ENCODE assay signal across 37 cellular contexts in the genomic region with DNA sequence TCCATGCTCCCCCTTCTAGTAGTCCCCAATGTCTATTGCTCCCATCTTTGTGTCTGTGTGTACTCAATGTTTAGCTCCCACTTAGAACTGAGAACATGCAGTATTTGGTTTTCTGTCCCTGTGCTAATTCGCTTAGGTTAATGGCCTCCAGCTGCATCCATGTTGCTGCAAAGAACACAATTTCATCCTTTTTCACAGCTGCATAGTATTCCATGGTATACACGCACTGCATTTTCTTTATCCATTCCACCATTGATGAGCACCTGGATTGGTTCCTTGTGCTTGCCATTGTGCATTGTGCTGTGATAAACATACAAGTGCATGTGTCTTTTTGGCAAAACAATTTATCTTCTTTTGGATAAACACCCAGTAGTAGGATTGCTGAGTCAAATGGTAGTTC.
DNase-seq lines count a peak whose midpoint lies in the region; ATAC-seq, FAIRE-seq and TF ChIP-seq lines count a peak whose summit lies in the region.
"Had no signal": no experiment of that assay in that cellular context is flagged by ENCODE, and none has a peak within 500 bp of the region (broad histone marks: within the 10 kb centered on the region; RNA-seq: fewer than 3 reads in every experiment).

No MANE protein-coding gene starts in this region.

- CTCF ChIA-PET in HEK293 (lab: Yijun Ruan, JAX) (no interaction called here), WTC11 (lab: Charles Lee) (interaction anchor here (1.2 kb wide), 1 partner anchor 13 kb away, joined by 5 read pairs; no protein-coding TSS in a partner anchor), K562 (lab: Yijun Ruan, JAX; ENCODE audit: low intra/inter-chr PET ratio) (no interaction called here)

- no peak overlapping the region for H3K9ac ChIP-seq in K562 (ENCODE audit: insufficient read depth in 1 of 2, low read depth in 2 of 2, low read length in 2 of 2)
- H3K9ac ChIP-seq: BLaER1; BLaER1 treated with 17β-estradiol and CSF1 and Interleukin-3, amounts not matched to agents 10 nM and 100 nM had no signal

- no peaks in the 10 kb centered on the region for H3K9me1 ChIP-seq in K562 (ENCODE audit: control insufficient read depth, insufficient read depth, low read length)

- 0% methylated on average over 2 of the region's 2 CpGs for WGBS in K562 (ENCODE audit: insufficient coverage, low coverage, missing lambda C conversion rate)
- 12 to 88% (median 42%) methylated on average over 2 of the region's 2 CpGs for WGBS in stomach, 5 donors

- BruUV-seq in K562 (replicated peaks; lab: Mats Ljungman, UMichigan), result no TSS peak

- H3K36me3 Mint-ChIP-seq in WTC11, result peaks cover 17% of the 10 kb centered on the region
- H3K36me3 Mint-ChIP-seq in stimulated activated naive B cell treated with anti-CD40 and anti-IgM and Interleukin-4, amounts not matched to agents 10 μg/mL and 1 μg/mL and 100 μg/mL, for 72 hours, result peaks cover 0 to 5% of the 10 kb centered on the region in 2 donors
- H3K36me3 Mint-ChIP-seq: CD14-positive monocyte; CD4-positive, alpha-beta memory T cell; CD4-positive, CD25-positive, alpha-beta regulatory T cell; CD8-positive, alpha-beta T cell had no signal

- intact Hi-C loops in K562 (cut with micrococcal nuclease) (no loop called here), stomach (cut with DNase I; ENCODE audit: low total_unique reads) (no loop called here)

- ATAC-seq in WTC11, result no peak
- ATAC-seq in K562, result no peak
- ATAC-seq in stimulated activated naive B cell treated with anti-CD40 and anti-IgM and Interleukin-4, amounts not matched to agents 10 μg/mL and 1 μg/mL and 100 μg/mL, for 72 hours (replicated peaks), result no peak
- ATAC-seq: A549; CD8-positive, alpha-beta T cell had no signal

- H3K4me1 ChIP-seq in HEK293 (ENCODE audit: control insufficient read depth, insufficient read depth, low read length), result 0 out of 2 replicates have a peak, but pooled peaks cover 2% of the 10 kb centered on the region
- no peaks in the 10 kb centered on the region for H3K4me1 ChIP-seq in K562 (replicated peaks in 1 of 2; ENCODE audit: control insufficient read depth in 2 of 2, insufficient read depth in 2 of 2, low read length in 2 of 2)
- no peaks in the 10 kb centered on the region for H3K4me1 ChIP-seq in stomach
- H3K4me1 ChIP-seq: A549, BE2C, BLaER1, Caco-2 had no signal

- TF ChIP-seq CTCF in HEK293 (tag by site-specific recombination; IDR thresholded peaks at IDR 0.05) (no peak), WTC11 (IDR thresholded peaks at IDR 0.05) (no peak), K562 (IDR thresholded peaks at IDR 0.05 in 2 of 3, conservative IDR thresholded peaks at IDR 0.05 in 1 of 3; ENCODE audit: insufficient read depth in 2 of 3, low read depth in 1 of 3, low read length in 3 of 3) (no peak), stomach (IDR thresholded peaks at IDR 0.05) (no peak)

- H3K27me3 Mint-ChIP-seq in WTC11 (ENCODE audit: low read depth), result no peaks in the 10 kb centered on the region; the same call in 1 of the 2 replicates
- peaks cover 17 to 21% of the 10 kb centered on the region in 2 donors for H3K27me3 Mint-ChIP-seq in stimulated activated naive B cell treated with anti-CD40 and anti-IgM and Interleukin-4, amounts not matched to agents 10 μg/mL and 1 μg/mL and 100 μg/mL, for 72 hours

- 0 out of 2 replicates have a peak, but pooled peaks cover 3% of the 10 kb centered on the region for H4K20me1 ChIP-seq in K562 (replicated peaks; ENCODE audit: control insufficient read depth, insufficient read depth, low read length)
- H4K20me1 ChIP-seq: BLaER1; BLaER1 treated with 17β-estradiol and CSF1 and Interleukin-3, amounts not matched to agents 10 nM and 100 nM had no signal

- H3K4me3 ChIP-seq in HEK293 (ENCODE audit: low read depth, low read length), result no peak overlapping the region
- H3K4me3 ChIP-seq in K562, result no peak overlapping the region
- no peak overlapping the region for H3K4me3 ChIP-seq in stomach
- H3K4me3 ChIP-seq: A549; BLaER1; BLaER1 treated with 17β-estradiol and CSF1 and Interleukin-3, amounts not matched to agents 10 nM and 100 nM had no signal

- H3K4me3 Mint-ChIP-seq in WTC11, result no peak overlapping the region
- no peak overlapping the region for H3K4me3 Mint-ChIP-seq in stimulated activated naive B cell treated with anti-CD40 and anti-IgM and Interleukin-4, amounts not matched to agents 10 μg/mL and 1 μg/mL and 100 μg/mL, for 72 hours
- H3K4me3 Mint-ChIP-seq: B cell; CD14-positive monocyte; CD4-positive, alpha-beta memory T cell; CD4-positive, alpha-beta T cell; CD4-positive, CD25-positive, alpha-beta regulatory T cell; CD8-positive, alpha-beta memory T cell; CD8-positive, alpha-beta T cell had no signal

- H3K4me1 Mint-ChIP-seq in WTC11, result peaks cover 6% of the 10 kb centered on the region; the same call in 1 of the 2 replicates
- H3K4me1 Mint-ChIP-seq in stimulated activated naive B cell treated with anti-CD40 and anti-IgM and Interleukin-4, amounts not matched to agents 10 μg/mL and 1 μg/mL and 100 μg/mL, for 72 hours, result peaks cover 1 to 8% of the 10 kb centered on the region in 2 donors
- H3K4me1 Mint-ChIP-seq: B cell; CD4-positive, alpha-beta memory T cell; CD4-positive, CD25-positive, alpha-beta regulatory T cell; CD8-positive, alpha-beta memory T cell had no signal

- in situ Hi-C loops in K562 (cut with MboI), result no loop called here

- POLR2A ChIA-PET in HEK293 (lab: Yijun Ruan, JAX), result no interaction called here
- POLR2A ChIA-PET in WTC11 (lab: Charles Lee), result no interaction called here
- POLR2A ChIA-PET in K562 (lab: Yijun Ruan, JAX), result no interaction called here

- H3K9me3 ChIP-seq in HEK293 (ENCODE audit: control insufficient read depth, insufficient read depth, low read depth, low read length) (no peaks in the 10 kb centered on the region), K562 (replicated peaks; ENCODE audit: control insufficient read depth, insufficient read depth, low read depth, low read length) (peaks cover 4% of the 10 kb centered on the region; the same call in 1 of the 2 replicates), stomach (peaks cover 0 to 16% (median 9%) of the 10 kb centered on the region in 4 donors)
- H3K9me3 ChIP-seq: BE2C had no signal

- H2AFZ ChIP-seq in K562 (ENCODE audit: low read depth, low read length), result no peak overlapping the region

- H3K27ac Mint-ChIP-seq in WTC11, result no peak overlapping the region
- H3K27ac Mint-ChIP-seq in stimulated activated naive B cell treated with anti-CD40 and anti-IgM and Interleukin-4, amounts not matched to agents 10 μg/mL and 1 μg/mL and 100 μg/mL, for 72 hours, result peak overlapping the region; percentile 14
- H3K27ac Mint-ChIP-seq: B cell; CD4-positive, alpha-beta memory T cell; CD4-positive, alpha-beta T cell; CD4-positive, CD25-positive, alpha-beta regulatory T cell; CD8-positive, alpha-beta memory T cell; CD8-positive, alpha-beta T cell had no signal

- H3K27me3 ChIP-seq in K562 (ENCODE audit: control insufficient read depth in 2 of 2, insufficient read depth in 2 of 2, low read length in 2 of 2), result peaks cover 9 to 14% of the 10 kb centered on the region in 2 experiments; a peak in 4 of 5 replicates
- H3K27me3 ChIP-seq in stomach, result no peaks in the 10 kb centered on the region
- H3K27me3 ChIP-seq: BE2C; BLaER1; BLaER1 treated with 17β-estradiol and CSF1 and Interleukin-3, amounts not matched to agents 10 nM and 100 nM had no signal

- no peaks in the 10 kb centered on the region for H3K79me2 ChIP-seq in K562 (ENCODE audit: control insufficient read depth, insufficient read depth, low read length)

- TF ChIP-seq POLR2A in K562 (conservative IDR thresholded peaks at IDR 0.05), result no peak
- no peak for TF ChIP-seq POLR2A in stomach (IDR thresholded peaks at IDR 0.05)

- H3K36me3 ChIP-seq in HEK293 (ENCODE audit: control insufficient read depth in 2 of 2, insufficient read depth in 1 of 2, low read length in 2 of 2) (no peaks in the 10 kb centered on the region), K562 (ENCODE audit: control insufficient read depth, insufficient read depth, low read length) (no peaks in the 10 kb centered on the region), stomach (no peaks in the 10 kb centered on the region)
- H3K36me3 ChIP-seq: BE2C; BLaER1; BLaER1 treated with 17β-estradiol and CSF1 and Interleukin-3, amounts not matched to agents 10 nM and 100 nM had no signal

- DNase-seq in WTC11 (ENCODE audit: low spot score) (no peak), K562 (ENCODE audit: extremely low read depth in 1 of 4, low spot score in 3 of 4) (no peak), NCI-H526 (lab: John Stamatoyannopoulos, UW) (no peak), stomach (no peak)
- no peak for DNase-seq in stimulated activated naive B cell treated with anti-CD40 and anti-IgM and Interleukin-4, amounts not matched to agents 10 μg/mL and 1 μg/mL and 100 μg/mL, for 72 hours
- DNase-seq in central memory CD4-positive, alpha-beta T cell, result no peak
- DNase-seq in stimulated activated CD4-positive, alpha-beta T cell treated with anti-CD3 and anti-CD28 coated beads, Interleukin-4, amount 100 ng/mL, for 1 hour, result no peak
- DNase-seq: 8988T; ACHN; AML-193; BE2C; C1 segment of cervical spinal cord; Caco-2; Calu3; CD4-positive, alpha-beta memory T cell; CD4-positive, alpha-beta T cell; CD4-positive, CD25-positive, alpha-beta regulatory T cell; CD8-positive, alpha-beta memory T cell; CD8-positive, alpha-beta T cell; COR-L47; DMS 273 treated with DMSO at 0.1 percent for 48 hours; DMS153; DMS53; DMS79; DMS79 treated with DMSO at 0.1 percent for 48 hours; DND-41; EL had no signal

- no peak for TF ChIP-seq RAD21 in K562 (CRISPR knock-in tag; conservative IDR thresholded peaks at IDR 0.05 in 1 of 2, IDR thresholded peaks at IDR 0.05 in 1 of 2)

- no peak overlapping the region for H3K4me2 ChIP-seq in K562 (ENCODE audit: insufficient read depth, low read length)
- H3K4me2 ChIP-seq: A549; BLaER1; BLaER1 treated with 17β-estradiol and CSF1 and Interleukin-3, amounts not matched to agents 10 nM and 100 nM had no signal

- FAIRE-seq in K562 (lab: Jason Lieb, UNC), result no peak
- FAIRE-seq: A204.1, A549, D721Med had no signal

- peaks cover 38% of the 10 kb centered on the region for H3K9me3 Mint-ChIP-seq in WTC11
- peaks cover 14 to 17% of the 10 kb centered on the region in 2 donors for H3K9me3 Mint-ChIP-seq in stimulated activated naive B cell treated with anti-CD40 and anti-IgM and Interleukin-4, amounts not matched to agents 10 μg/mL and 1 μg/mL and 100 μg/mL, for 72 hours

- no peak overlapping the region for H3K27ac ChIP-seq in HEK293 (ENCODE audit: extremely low read depth, low read depth, low read length)
- H3K27ac ChIP-seq in K562 (ENCODE audit: extremely low read depth, low read depth, low read length), result no peak overlapping the region
- no peak overlapping the region for H3K27ac ChIP-seq in stomach
- H3K27ac ChIP-seq: 22Rv1; A549; BLaER1; BLaER1 treated with 17β-estradiol and CSF1 and Interleukin-3, amounts not matched to agents 10 nM and 100 nM; C4-2B had no signal

- TF ChIP-seq EP300 in K562 (IDR thresholded peaks at IDR 0.05; ENCODE audit: low read length) (no peak), stomach (IDR thresholded peaks at IDR 0.05) (no peak)

TF ChIP-seq in HEK293, 187 proteins besides CTCF, POLR2A, EP300 and RAD21 (continues in another document):
- no peak for TF ChIP-seq ZFP3 (tag by site-specific recombination; IDR thresholded peaks at IDR 0.05; ENCODE audit: low read depth)

TF ChIP-seq in WTC11, 78 proteins besides CTCF, POLR2A, EP300 and RAD21 (continues in another document):
- TF ChIP-seq GTF2I (CRISPR knock-in tag; conservative IDR thresholded peaks at IDR 0.05), result 0 out of 2 replicates have a peak, but pooled peaks have one; percentile 41

TF ChIP-seq in K562, 482 proteins besides CTCF, POLR2A, EP300 and RAD21 (continues in another document):
- peak; percentile 73 for TF ChIP-seq RBM25 (IDR thresholded peaks at IDR 0.05; ENCODE audit: low read depth, low read length, severe bottlenecking)

Comparison
In these comparisons a context has a peak if more than half of its experiments do, and no peak if none do; other contexts are left out.
1. Of the 44 proteins assayed by ChIP-seq in both K562 and HEK293: peak only in K562: none; only in HEK293: none; in both: ZNF146; in neither: 43.